ENCODE assay signal across 20 cellular contexts in genomic region chr6:43016935-43017334, GRCh38. TPM values are rescaled to one million over a fixed set of nuclear protein-coding genes. Genes with fewer than 3 reads are reported as not detected.
DNase-seq lines count a peak whose midpoint lies in the region; ATAC-seq, FAIRE-seq and TF ChIP-seq lines count a peak whose summit lies in the region.
"Had no signal": no experiment of that assay in that cellular context is flagged by ENCODE, and none has a peak within 500 bp of the region (broad histone marks: within the 10 kb centered on the region; RNA-seq: fewer than 3 reads in every experiment).

No MANE protein-coding gene starts in this region.

- H3K9me3 ChIP-seq in HepG2 (ENCODE audit: low read length) (no peaks in the 10 kb centered on the region), right lobe of liver (no peaks in the 10 kb centered on the region)

- TF ChIP-seq EP300 in HepG2 (IDR thresholded peaks at IDR 0.05; ENCODE audit: low read depth in 2 of 2, low read length in 2 of 2) (no peak), HepG2 (CRISPR knock-in tag; IDR thresholded peaks at IDR 0.05; ENCODE audit: borderline replicate concordance) (no peak)

- H3K36me3 Mint-ChIP-seq in endothelial cell (ENCODE audit: low read depth, unreplicated experiment) (peaks cover 29% of the 10 kb centered on the region), neural crest cell (ENCODE audit: low read depth) (peaks cover 4% of the 10 kb centered on the region), CD14-positive monocyte (peaks cover 30 to 41% of the 10 kb centered on the region in 2 donors)

- CTCF ChIA-PET in HepG2 (lab: Yijun Ruan, JAX; ENCODE audit: low intra/inter-chr PET ratio, low total read pairs): no interaction called here

- H3K4me1 ChIP-seq in HepG2 (ENCODE audit: insufficient read depth, low read length) (peaks cover 48% of the 10 kb centered on the region), right lobe of liver (peaks cover 0 to 31% (median 9%) of the 10 kb centered on the region in 4 donors)

- no peak overlapping the region for H3K4me3 ChIP-seq in HepG2 (replicated peaks in 1 of 3; ENCODE audit: insufficient read depth in 1 of 3, low read depth in 2 of 3, low read length in 3 of 3)
- H3K4me3 ChIP-seq in right lobe of liver: no peak overlapping the region
- H3K4me3 ChIP-seq: PC-9, smooth muscle cell had no signal

- H3K4me1 Mint-ChIP-seq in endothelial cell (ENCODE audit: unreplicated experiment): peaks cover 74% of the 10 kb centered on the region
- peaks cover 34% of the 10 kb centered on the region for H3K4me1 Mint-ChIP-seq in neural crest cell
- peaks cover 49% of the 10 kb centered on the region for H3K4me1 Mint-ChIP-seq in CD14-positive monocyte

- H3K27ac Mint-ChIP-seq in endothelial cell (ENCODE audit: unreplicated experiment): peak overlapping the region; percentile 89
- H3K27ac Mint-ChIP-seq in neural crest cell (ENCODE audit: unreplicated experiment): no peak overlapping the region
- H3K27ac Mint-ChIP-seq in CD14-positive monocyte: peak overlapping the region in 1 of 7 donors; percentile 51
- H3K27ac Mint-ChIP-seq: activated naive CD4-positive, alpha-beta T cell treated with anti-CD3 and anti-CD28 coated beads for 36 hours had no signal

- POLR2A ChIA-PET in HepG2 (lab: Yijun Ruan, JAX): interaction anchor here (1.6 to 5.3 kb wide), 2 partner anchors 33 to 43 kb away, joined by 5 to 76 read pairs; partner anchors contain the start of genes KLC4, MRPL2 and PPP2R5D

- H2AFZ ChIP-seq in HepG2 (ENCODE audit: low read length): no peak overlapping the region
- H2AFZ ChIP-seq: PC-9 had no signal

- intact Hi-C loops in HepG2 (cut with micrococcal nuclease; ENCODE audit: unreplicated experiment) (no loop called here), right lobe of liver (cut with DNase I) (no loop called here), CD14-positive monocyte (cut with micrococcal nuclease) (loop anchor here in 1 of 2 donors (10.0 kb wide), 2 partner anchors 112 to 498 kb away; partner anchors contain the start of genes LRRC73, POLR1C and YIPF3)

- no peak for TF ChIP-seq RAD21 in HepG2 (CRISPR knock-in tag; IDR thresholded peaks at IDR 0.05)

- peaks cover 37% of the 10 kb centered on the region for H3K79me2 ChIP-seq in HepG2 (ENCODE audit: insufficient read depth, low read length)

- no peak for ATAC-seq in HepG2
- no peak for ATAC-seq in right lobe of liver
- ATAC-seq: T-cell had no signal

- no peak overlapping the region for H3K27ac ChIP-seq in HepG2 (ENCODE audit: extremely low read length, insufficient read depth, low read length)
- no peak overlapping the region for H3K27ac ChIP-seq in right lobe of liver
- H3K27ac ChIP-seq: PC-9 had no signal

- H3K9ac ChIP-seq in HepG2 (ENCODE audit: insufficient read depth, low read depth, low read length): peak overlapping the region; percentile 34; the same call in 1 of the 2 replicates

- TF ChIP-seq POLR2A in HepG2 (IDR thresholded peaks at IDR 0.05; ENCODE audit: insufficient read depth in 1 of 2, low read depth in 2 of 2, low read length in 2 of 2) (no peak), right lobe of liver (IDR thresholded peaks at IDR 0.05) (no peak)

- H3K27me3 ChIP-seq in HepG2 (ENCODE audit: control insufficient read depth in 1 of 2, insufficient read depth in 2 of 2, low read length in 2 of 2) (peaks cover 0 to 3% of the 10 kb centered on the region in 2 experiments; a peak in 1 of 5 replicates), right lobe of liver (no peaks in the 10 kb centered on the region)

- TF ChIP-seq CTCF in HepG2 (CRISPR knock-in tag; IDR thresholded peaks at IDR 0.05) (no peak), right lobe of liver (IDR thresholded peaks at IDR 0.05) (no peak), endothelial cell (IDR thresholded peaks at IDR 0.05; ENCODE audit: unreplicated experiment) (no peak), neural crest cell (conservative IDR thresholded peaks at IDR 0.05) (no peak), CD14-positive monocyte (IDR thresholded peaks at IDR 0.05) (no peak)

- H3K4me3 Mint-ChIP-seq in endothelial cell (ENCODE audit: unreplicated experiment) (peak overlapping the region; percentile 56), neural crest cell (peak overlapping the region; percentile 95), CD14-positive monocyte (no peak overlapping the region)

- DNase-seq in HepG2 (ENCODE audit: low spot score): no peak
- no peak for DNase-seq in right lobe of liver
- no peak for DNase-seq in endothelial cell (ENCODE audit: low spot score)
- no peak for DNase-seq in neural crest cell (ENCODE audit: low read depth, low spot score)
- no peak for DNase-seq in NCI-H2081 treated with DMSO at 0.1 percent for 48 hours (lab: John Stamatoyannopoulos, UW)
- no peak for DNase-seq in DMS 273 treated with DMSO at 0.1 percent for 48 hours (lab: John Stamatoyannopoulos, UW)
- DNase-seq in CD14-positive monocyte (ENCODE audit: low spot score): no peak
- no peak for DNase-seq in NCI-H526 (lab: John Stamatoyannopoulos, UW)
- DNase-seq: activated naive CD4-positive, alpha-beta T cell treated with anti-CD3 and anti-CD28 coated beads for 36 hours; central memory CD4-positive, alpha-beta T cell; GF-D8; immature natural killer cell; NCI-H1930; NCI-H524 treated with DMSO at 0.1 percent for 48 hours; nucleus accumbens; PC-9; T-cell had no signal

- in situ Hi-C loops in HepG2 (cut with HindIII; ENCODE audit: extremely low pct_ligation_motif_present, low pct_unique_long_range_greater_than_20kb): no loop called here

- H3K27me3 Mint-ChIP-seq in endothelial cell (ENCODE audit: unreplicated experiment) (peaks cover 16% of the 10 kb centered on the region), neural crest cell (ENCODE audit: low read depth) (no peaks in the 10 kb centered on the region), CD14-positive monocyte (ENCODE audit: low read depth in 3 of 3) (peaks cover 0 to 4% (median 0%) of the 10 kb centered on the region in 3 donors)
- H3K27me3 Mint-ChIP-seq: memory B cell, T-cell had no signal

- BruUV-seq in HepG2 (replicated peaks; lab: Mats Ljungman, UMichigan): no TSS peak

- FAIRE-seq in HepG2 (lab: Jason Lieb, UNC): no peak
- FAIRE-seq: frontal cortex had no signal

- WGBS in HepG2 (ENCODE audit: low lambda C conversion rate): 98% methylated on average over 11 of the region's 12 CpGs
- WGBS in right lobe of liver (ENCODE audit: insufficient coverage, low coverage, low lambda C conversion rate, missing lambda C conversion rate): 93% methylated on average over 8 of the region's 12 CpGs

- H3K4me2 ChIP-seq in HepG2 (ENCODE audit: low read depth, low read length): no peak overlapping the region
- H3K4me2 ChIP-seq: PC-9, smooth muscle cell had no signal

- H4K20me1 ChIP-seq in HepG2 (ENCODE audit: insufficient read depth, low read length): no peaks in the 10 kb centered on the region

- H3K36me3 ChIP-seq in HepG2 (replicated peaks in 1 of 2; ENCODE audit: control insufficient read depth in 1 of 2, insufficient read depth in 2 of 2, low read length in 2 of 2) (peaks cover 15 to 36% of the 10 kb centered on the region in 2 experiments), right lobe of liver (peaks cover 0 to 25% (median 6%) of the 10 kb centered on the region in 4 donors)

- H3K9me3 Mint-ChIP-seq in endothelial cell (ENCODE audit: unreplicated experiment): no peaks in the 10 kb centered on the region
- no peaks in the 10 kb centered on the region for H3K9me3 Mint-ChIP-seq in neural crest cell
- H3K9me3 Mint-ChIP-seq in CD14-positive monocyte: no peaks in the 10 kb centered on the region
- H3K9me3 Mint-ChIP-seq: activated naive CD4-positive, alpha-beta T cell treated with anti-CD3 and anti-CD28 coated beads for 36 hours; immature natural killer cell; memory B cell; T-cell had no signal

RNA-seq across cellular contexts. Expression of gene KLHDC3, which starts 2.9 kb away (rescaled TPM):
- total RNA-seq in HepG2 (2016; rRNA removed; fragmentation: Illumina TruSeq; extraction: Trizol) (91.5 and 92.5 TPM in 2 replicates), right lobe of liver (10 to 100 TPM; 26.4 to 46.2 (median 41.7) TPM), endothelial cell (ENCODE audit: unreplicated experiment) (154 TPM), neural crest cell (105 and 109 TPM in 2 replicates)
- total RNA-seq in HepG2 (2016; cell fraction: cytosol; rRNA removed; fragmentation: Illumina TruSeq; extraction: Trizol; ENCODE audit: low read depth): 92.6 and 104 TPM in 2 replicates
- total RNA-seq in HepG2 (2016; cell fraction: insoluble cytoplasmic fraction; rRNA removed; fragmentation: Illumina TruSeq; extraction: Trizol): 81.4 and 95.9 TPM in 2 replicates
- 165 and 174 TPM in 2 replicates for total RNA-seq in HepG2 (2016; cell fraction: membrane; rRNA removed; fragmentation: Illumina TruSeq; extraction: Trizol)
- total RNA-seq in HepG2 (2016; cell fraction: nucleus; rRNA removed; fragmentation: Illumina TruSeq; extraction: Trizol): 33.2 and 38.7 TPM in 2 replicates
- polyA plus RNA-seq in HepG2 (2011; rRNA removed) (78.3 and 98.4 TPM in 2 replicates), CD14-positive monocyte (100 to 1,000 TPM; 106 to 141 TPM)
- polyA plus RNA-seq in HepG2 (2011; cell fraction: cytosol; rRNA removed): 97.5 and 104 TPM in 2 replicates
- 95.1 and 97.9 TPM in 2 replicates for polyA plus RNA-seq in HepG2 (2011; cell fraction: nucleus; rRNA removed)
- polyA plus RNA-seq in HepG2 (2012): 81.6 and 83.1 TPM in 2 replicates
- polyA plus RNA-seq in HepG2 (2016; cell fraction: cytosol; fragmentation: Illumina TruSeq; extraction: Trizol; ENCODE audit: low read depth): 89.0 and 108 TPM in 2 replicates
- 74.1 and 85.8 TPM in 2 replicates for polyA plus RNA-seq in HepG2 (2016; cell fraction: insoluble cytoplasmic fraction; fragmentation: Illumina TruSeq; extraction: Trizol; ENCODE audit: low read depth)
- polyA plus RNA-seq in HepG2 (2016; cell fraction: membrane; fragmentation: Illumina TruSeq; extraction: Trizol; ENCODE audit: low read depth): 126 and 140 TPM in 2 replicates
- polyA plus RNA-seq in HepG2 (2016; cell fraction: nucleus; fragmentation: Illumina TruSeq; extraction: Trizol; ENCODE audit: insufficient read depth, low read depth): 57.9 and 59.0 TPM in 2 replicates
- 126 and 143 TPM in 2 replicates for polyA minus RNA-seq in HepG2 (2011; rRNA and poly(A)+ RNA removed; ENCODE audit: low replicate concordance)
- polyA minus RNA-seq in HepG2 (2011; cell fraction: cytosol; rRNA and poly(A)+ RNA removed): 36.5 and 39.9 TPM in 2 replicates
- polyA minus RNA-seq in HepG2 (2011; cell fraction: nucleus; rRNA and poly(A)+ RNA removed): 18.9 and 19.6 TPM in 2 replicates

RNA-seq across cellular contexts. Expression of gene MEA1, which starts 3.2 kb away (rescaled TPM):
- total RNA-seq in HepG2 (2016; rRNA removed; fragmentation: Illumina TruSeq; extraction: Trizol) (86.2 and 110 TPM in 2 replicates), right lobe of liver (10 to 100 TPM; 19.1 to 39.1 (median 25.2) TPM), endothelial cell (ENCODE audit: unreplicated experiment) (61.0 TPM), neural crest cell (94.7 and 102 TPM in 2 replicates)
- 73.4 and 74.1 TPM in 2 replicates for total RNA-seq in HepG2 (2016; cell fraction: cytosol; rRNA removed; fragmentation: Illumina TruSeq; extraction: Trizol; ENCODE audit: low read depth)
- total RNA-seq in HepG2 (2016; cell fraction: insoluble cytoplasmic fraction; rRNA removed; fragmentation: Illumina TruSeq; extraction: Trizol): 91.8 and 113 TPM in 2 replicates
- total RNA-seq in HepG2 (2016; cell fraction: membrane; rRNA removed; fragmentation: Illumina TruSeq; extraction: Trizol): 73.5 and 81.5 TPM in 2 replicates
- total RNA-seq in HepG2 (2016; cell fraction: nucleus; rRNA removed; fragmentation: Illumina TruSeq; extraction: Trizol): 28.1 and 30.3 TPM in 2 replicates
- polyA plus RNA-seq in HepG2 (2011; rRNA removed) (75.6 and 76.6 TPM in 2 replicates), CD14-positive monocyte (10 to 100 TPM; 58.8 to 59.6 TPM)
- polyA plus RNA-seq in HepG2 (2011; cell fraction: cytosol; rRNA removed): 82.4 and 83.4 TPM in 2 replicates
- 22.5 and 25.9 TPM in 2 replicates for polyA plus RNA-seq in HepG2 (2011; cell fraction: nucleus; rRNA removed)
- 72.3 and 76.5 TPM in 2 replicates for polyA plus RNA-seq in HepG2 (2012)
- 90.9 and 98.9 TPM in 2 replicates for polyA plus RNA-seq in HepG2 (2016; cell fraction: cytosol; fragmentation: Illumina TruSeq; extraction: Trizol; ENCODE audit: low read depth)
- 153 and 161 TPM in 2 replicates for polyA plus RNA-seq in HepG2 (2016; cell fraction: insoluble cytoplasmic fraction; fragmentation: Illumina TruSeq; extraction: Trizol; ENCODE audit: low read depth)
- polyA plus RNA-seq in HepG2 (2016; cell fraction: membrane; fragmentation: Illumina TruSeq; extraction: Trizol; ENCODE audit: low read depth): 89.0 and 95.5 TPM in 2 replicates
- polyA plus RNA-seq in HepG2 (2016; cell fraction: nucleus; fragmentation: Illumina TruSeq; extraction: Trizol; ENCODE audit: insufficient read depth, low read depth): 64.2 and 67.4 TPM in 2 replicates
- polyA minus RNA-seq in HepG2 (2011; rRNA and poly(A)+ RNA removed; ENCODE audit: low replicate concordance): 46.4 and 87.1 TPM in 2 replicates
- polyA minus RNA-seq in HepG2 (2011; cell fraction: cytosol; rRNA and poly(A)+ RNA removed): 19.0 and 23.8 TPM in 2 replicates
- 15.2 and 18.8 TPM in 2 replicates for polyA minus RNA-seq in HepG2 (2011; cell fraction: nucleus; rRNA and poly(A)+ RNA removed)

RNA-seq across cellular contexts. Expression of gene RRP36, which starts 4.5 kb away (rescaled TPM):
- total RNA-seq in HepG2 (2016; rRNA removed; fragmentation: Illumina TruSeq; extraction: Trizol) (144 and 184 TPM in 2 replicates), right lobe of liver (10 to 100 TPM; 21.8 to 45.0 (median 23.3) TPM), endothelial cell (ENCODE audit: unreplicated experiment) (82.1 TPM), neural crest cell (89.1 and 93.4 TPM in 2 replicates)
- 41.5 and 43.9 TPM in 2 replicates for total RNA-seq in HepG2 (2016; cell fraction: cytosol; rRNA removed; fragmentation: Illumina TruSeq; extraction: Trizol; ENCODE audit: low read depth)
- total RNA-seq in HepG2 (2016; cell fraction: insoluble cytoplasmic fraction; rRNA removed; fragmentation: Illumina TruSeq; extraction: Trizol): 139 and 185 TPM in 2 replicates
- 82.9 and 85.4 TPM in 2 replicates for total RNA-seq in HepG2 (2016; cell fraction: membrane; rRNA removed; fragmentation: Illumina TruSeq; extraction: Trizol)
- 49.7 and 52.1 TPM in 2 replicates for total RNA-seq in HepG2 (2016; cell fraction: nucleus; rRNA removed; fragmentation: Illumina TruSeq; extraction: Trizol)
- polyA plus RNA-seq in HepG2 (2011; rRNA removed) (29.5 and 31.1 TPM in 2 replicates), CD14-positive monocyte (10 to 100 TPM; 43.3 to 52.5 TPM)
- 28.3 and 36.3 TPM in 2 replicates for polyA plus RNA-seq in HepG2 (2011; cell fraction: cytosol; rRNA removed)
- polyA plus RNA-seq in HepG2 (2011; cell fraction: nucleus; rRNA removed): 8.2 and 11.1 TPM in 2 replicates
- polyA plus RNA-seq in HepG2 (2012): 35.6 and 36.9 TPM in 2 replicates
- 26.9 and 28.8 TPM in 2 replicates for polyA plus RNA-seq in HepG2 (2016; cell fraction: cytosol; fragmentation: Illumina TruSeq; extraction: Trizol; ENCODE audit: low read depth)
- polyA plus RNA-seq in HepG2 (2016; cell fraction: insoluble cytoplasmic fraction; fragmentation: Illumina TruSeq; extraction: Trizol; ENCODE audit: low read depth): 145 and 156 TPM in 2 replicates
- polyA plus RNA-seq in HepG2 (2016; cell fraction: membrane; fragmentation: Illumina TruSeq; extraction: Trizol; ENCODE audit: low read depth): 45.9 and 51.4 TPM in 2 replicates
- 64.0 and 64.6 TPM in 2 replicates for polyA plus RNA-seq in HepG2 (2016; cell fraction: nucleus; fragmentation: Illumina TruSeq; extraction: Trizol; ENCODE audit: insufficient read depth, low read depth)
- polyA minus RNA-seq in HepG2 (2011; rRNA and poly(A)+ RNA removed; ENCODE audit: low replicate concordance): 22.6 and 58.3 TPM in 2 replicates
- polyA minus RNA-seq in HepG2 (2011; cell fraction: cytosol; rRNA and poly(A)+ RNA removed): 22.8 and 24.6 TPM in 2 replicates
- 12.1 and 18.5 TPM in 2 replicates for polyA minus RNA-seq in HepG2 (2011; cell fraction: nucleus; rRNA and poly(A)+ RNA removed)

RNA-seq across cellular contexts. Expression of gene PPP2R5D, which starts 32.6 kb away (rescaled TPM):
- total RNA-seq in HepG2 (2016; rRNA removed; fragmentation: Illumina TruSeq; extraction: Trizol) (55.6 and 60.4 TPM in 2 replicates), right lobe of liver (10 to 100 TPM; 11.5 to 24.0 (median 16.3) TPM), endothelial cell (ENCODE audit: unreplicated experiment) (58.0 TPM), neural crest cell (67.5 and 67.6 TPM in 2 replicates)
- 8.7 and 10.0 TPM in 2 replicates for total RNA-seq in HepG2 (2016; cell fraction: cytosol; rRNA removed; fragmentation: Illumina TruSeq; extraction: Trizol; ENCODE audit: low read depth)
- 50.4 and 57.8 TPM in 2 replicates for total RNA-seq in HepG2 (2016; cell fraction: insoluble cytoplasmic fraction; rRNA removed; fragmentation: Illumina TruSeq; extraction: Trizol)
- 26.0 and 26.2 TPM in 2 replicates for total RNA-seq in HepG2 (2016; cell fraction: membrane; rRNA removed; fragmentation: Illumina TruSeq; extraction: Trizol)
- 32.7 and 35.1 TPM in 2 replicates for total RNA-seq in HepG2 (2016; cell fraction: nucleus; rRNA removed; fragmentation: Illumina TruSeq; extraction: Trizol)
- polyA plus RNA-seq in HepG2 (2011; rRNA removed) (39.4 and 53.7 TPM in 2 replicates), CD14-positive monocyte (10 to 100 TPM; 10.3 to 14.9 TPM)
- polyA plus RNA-seq in HepG2 (2011; cell fraction: cytosol; rRNA removed): 41.3 and 44.3 TPM in 2 replicates
- polyA plus RNA-seq in HepG2 (2011; cell fraction: nucleus; rRNA removed): 50.5 and 51.8 TPM in 2 replicates
- 34.9 and 36.8 TPM in 2 replicates for polyA plus RNA-seq in HepG2 (2012)
- 7.3 and 8.1 TPM in 2 replicates for polyA plus RNA-seq in HepG2 (2016; cell fraction: cytosol; fragmentation: Illumina TruSeq; extraction: Trizol; ENCODE audit: low read depth)
- 57.4 and 66.7 TPM in 2 replicates for polyA plus RNA-seq in HepG2 (2016; cell fraction: insoluble cytoplasmic fraction; fragmentation: Illumina TruSeq; extraction: Trizol; ENCODE audit: low read depth)
- polyA plus RNA-seq in HepG2 (2016; cell fraction: membrane; fragmentation: Illumina TruSeq; extraction: Trizol; ENCODE audit: low read depth): 15.9 and 19.4 TPM in 2 replicates
- 64.1 and 68.3 TPM in 2 replicates for polyA plus RNA-seq in HepG2 (2016; cell fraction: nucleus; fragmentation: Illumina TruSeq; extraction: Trizol; ENCODE audit: insufficient read depth, low read depth)
- polyA minus RNA-seq in HepG2 (2011; rRNA and poly(A)+ RNA removed; ENCODE audit: low replicate concordance): 93.1 and 95.5 TPM in 2 replicates
- 33.1 and 38.4 TPM in 2 replicates for polyA minus RNA-seq in HepG2 (2011; cell fraction: cytosol; rRNA and poly(A)+ RNA removed)
- polyA minus RNA-seq in HepG2 (2011; cell fraction: nucleus; rRNA and poly(A)+ RNA removed): 16.5 and 18.2 TPM in 2 replicates

RNA-seq across cellular contexts. Expression of gene CUL7, which starts 36.7 kb away (rescaled TPM):
- total RNA-seq in HepG2 (2016; rRNA removed; fragmentation: Illumina TruSeq; extraction: Trizol) (30.7 and 32.0 TPM in 2 replicates), right lobe of liver (10 to 100 TPM in 1 of 6 experiments, 1 to 10 TPM in 5; 6.5 to 12.7 (median 8.8) TPM), endothelial cell (ENCODE audit: unreplicated experiment) (42.2 TPM), neural crest cell (40.6 and 42.9 TPM in 2 replicates)
- total RNA-seq in HepG2 (2016; cell fraction: cytosol; rRNA removed; fragmentation: Illumina TruSeq; extraction: Trizol; ENCODE audit: low read depth): 1.6 and 2.2 TPM in 2 replicates
- 27.3 and 31.2 TPM in 2 replicates for total RNA-seq in HepG2 (2016; cell fraction: insoluble cytoplasmic fraction; rRNA removed; fragmentation: Illumina TruSeq; extraction: Trizol)
- 5.8 and 6.7 TPM in 2 replicates for total RNA-seq in HepG2 (2016; cell fraction: membrane; rRNA removed; fragmentation: Illumina TruSeq; extraction: Trizol)
- total RNA-seq in HepG2 (2016; cell fraction: nucleus; rRNA removed; fragmentation: Illumina TruSeq; extraction: Trizol): 34.6 and 35.9 TPM in 2 replicates
- polyA plus RNA-seq in HepG2 (2011; rRNA removed) (60.7 and 79.4 TPM in 2 replicates), CD14-positive monocyte (1 to 10 TPM; 1.2 to 2.4 TPM)
- polyA plus RNA-seq in HepG2 (2011; cell fraction: cytosol; rRNA removed): 38.0 and 49.6 TPM in 2 replicates
- polyA plus RNA-seq in HepG2 (2011; cell fraction: nucleus; rRNA removed): 221 and 265 TPM in 2 replicates
- 36.5 and 41.4 TPM in 2 replicates for polyA plus RNA-seq in HepG2 (2012)
- 1.1 and 1.4 TPM in 2 replicates for polyA plus RNA-seq in HepG2 (2016; cell fraction: cytosol; fragmentation: Illumina TruSeq; extraction: Trizol; ENCODE audit: low read depth)
- 16.9 and 21.5 TPM in 2 replicates for polyA plus RNA-seq in HepG2 (2016; cell fraction: insoluble cytoplasmic fraction; fragmentation: Illumina TruSeq; extraction: Trizol; ENCODE audit: low read depth)
- polyA plus RNA-seq in HepG2 (2016; cell fraction: membrane; fragmentation: Illumina TruSeq; extraction: Trizol; ENCODE audit: low read depth): 2.2 and 2.7 TPM in 2 replicates
- 63.7 and 70.4 TPM in 2 replicates for polyA plus RNA-seq in HepG2 (2016; cell fraction: nucleus; fragmentation: Illumina TruSeq; extraction: Trizol; ENCODE audit: insufficient read depth, low read depth)
- polyA minus RNA-seq in HepG2 (2011; rRNA and poly(A)+ RNA removed; ENCODE audit: low replicate concordance): 14.4 and 143 TPM in 2 replicates
- polyA minus RNA-seq in HepG2 (2011; cell fraction: cytosol; rRNA and poly(A)+ RNA removed): 44.5 and 45.5 TPM in 2 replicates
- 65.0 and 67.0 TPM in 2 replicates for polyA minus RNA-seq in HepG2 (2011; cell fraction: nucleus; rRNA and poly(A)+ RNA removed)

Comparison
In these comparisons a context has a peak if more than half of its experiments do, and no peak if none do; other contexts are left out.
1. H3K4me3 Mint-ChIP-seq: peak in endothelial cell (single experiment) and neural crest cell (single experiment); none in CD14-positive monocyte (0 of 2).